Comparison of ENCODE assay signal across 12 cellular contexts in the genomic region with DNA sequence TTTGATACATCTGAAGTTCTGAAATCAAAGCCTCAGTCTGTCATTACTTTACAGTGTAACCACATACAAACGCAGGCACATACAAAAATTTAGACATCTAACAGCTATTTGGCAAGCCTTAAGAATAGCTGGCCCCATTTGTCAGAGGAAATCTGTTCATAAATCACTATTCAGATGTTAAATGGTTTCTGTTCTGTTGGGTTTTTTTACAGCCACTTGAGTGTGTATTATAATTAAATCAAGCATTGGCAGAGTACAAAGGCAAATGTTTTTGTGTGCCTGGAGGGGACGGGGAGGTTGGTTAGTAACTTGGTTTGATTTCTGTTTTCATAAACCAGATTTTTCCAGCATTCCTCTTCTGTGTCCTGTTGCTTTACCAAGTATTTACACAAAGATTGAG. TPM values are rescaled to one million over a fixed set of nuclear protein-coding genes. Genes with fewer than 3 reads are reported as not detected.
DNase-seq lines count a peak whose midpoint lies in the region; ATAC-seq and TF ChIP-seq lines count a peak whose summit lies in the region.
"Had no signal": no experiment of that assay in that cellular context is flagged by ENCODE, and none has a peak within 500 bp of the region (broad histone marks: within the 10 kb centered on the region; RNA-seq: fewer than 3 reads in every experiment).

No MANE protein-coding gene starts in this region.

- H3K9me3 ChIP-seq in SK-N-SH (no peaks in the 10 kb centered on the region), upper lobe of right lung (no peaks in the 10 kb centered on the region)

- peak overlapping the region; percentile 9 to 94; a peak in 3 of 4 replicates for H3K27ac ChIP-seq in SK-N-SH (ENCODE audit: low read depth in 2 of 2, low read length in 1 of 2)
- no peak overlapping the region for H3K27ac ChIP-seq in upper lobe of right lung

- DNase-seq in Ammon's horn (ENCODE audit: low spot score) (peak; percentile 35), NCI-H1105 treated with DMSO at 0.1 percent for 48 hours (lab: John Stamatoyannopoulos, UW) (peak; percentile 42), SK-N-SH (peak; percentile 74), superior temporal gyrus (ENCODE audit: extremely low spot score) (no peak), cortex of kidney (lab: John Stamatoyannopoulos, UW) (no peak), NCI-H187 treated with DMSO at 0.1 percent for 48 hours (lab: John Stamatoyannopoulos, UW) (no peak), upper lobe of right lung (no peak)
- DNase-seq: activated B cell treated with CpG ODN at 0.5 μM for 24 hours; activated naive CD4-positive, alpha-beta T cell treated with Interleukin-2 at 50 U/mL for 16 hours; stimulated activated CD4-positive, alpha-beta T cell treated with anti-CD3 and anti-CD28 coated beads, Interleukin-2, amount 100 ng/mL, for 24 hours; T-helper 1 cell had no signal

- intact Hi-C loops in upper lobe of right lung (cut with DNase I), result no loop called here

- H3F3A ChIP-seq in SK-N-SH (replicated peaks; ENCODE audit: insufficient read depth), result peaks cover 4% of the 10 kb centered on the region

- no peaks in the 10 kb centered on the region for H3K79me2 ChIP-seq in SK-N-SH (ENCODE audit: insufficient read depth)

- peak in 1 of 2 experiments; percentile 90; a peak in 2 of 4 replicates for TF ChIP-seq EP300 in SK-N-SH (IDR thresholded peaks at IDR 0.05; ENCODE audit: borderline replicate concordance in 1 of 2, low read depth in 1 of 2, low read length in 1 of 2)

- CTCF ChIA-PET in SK-N-SH (lab: Yijun Ruan, JAX), result interaction anchor here (1.3 kb wide), 1 partner anchor 9 kb away, joined by 4 read pairs; no protein-coding TSS in a partner anchor

- no peak for ATAC-seq in upper lobe of right lung

- H3K4me1 Mint-ChIP-seq in nephron, result no peaks in the 10 kb centered on the region
- H3K4me1 Mint-ChIP-seq: activated B cell treated with CpG ODN at 0.5 μM for 24 hours had no signal

- no peak overlapping the region for H3K4me3 ChIP-seq in SK-N-SH (ENCODE audit: low read depth in 2 of 2, low read length in 1 of 2)
- no peak overlapping the region for H3K4me3 ChIP-seq in upper lobe of right lung

- H3K4me1 ChIP-seq in SK-N-SH (ENCODE audit: control insufficient read depth in 1 of 2, insufficient read depth in 2 of 2, low read depth in 1 of 2, low read length in 1 of 2) (peaks cover 9 to 16% of the 10 kb centered on the region in 2 experiments; a peak in 3 of 4 replicates), upper lobe of right lung (peaks cover 7% of the 10 kb centered on the region)

- H3K9ac ChIP-seq in SK-N-SH, result no peak overlapping the region

- H3K27ac Mint-ChIP-seq in nephron, result peak overlapping the region; percentile 48 to 72 (median 65)
- H3K27ac Mint-ChIP-seq: activated B cell treated with CpG ODN at 0.5 μM for 24 hours had no signal

- WGBS in SK-N-SH (ENCODE audit: low lambda C conversion rate), result 37% methylated on average over 2 of the region's 2 CpGs

- no peaks in the 10 kb centered on the region for H3K9me2 ChIP-seq in SK-N-SH

- no peak overlapping the region for H3K4me3 Mint-ChIP-seq in nephron
- H3K4me3 Mint-ChIP-seq: activated B cell treated with CpG ODN at 0.5 μM for 24 hours had no signal

- no peak overlapping the region for H2AFZ ChIP-seq in SK-N-SH (ENCODE audit: low read depth)

- no peaks in the 10 kb centered on the region for H3K27me3 ChIP-seq in SK-N-SH (ENCODE audit: insufficient read depth)
- no peaks in the 10 kb centered on the region for H3K27me3 ChIP-seq in upper lobe of right lung

- POLR2A ChIA-PET in SK-N-SH (lab: Yijun Ruan, JAX), result no interaction called here

- no peak for TF ChIP-seq CTCF in SK-N-SH (IDR thresholded peaks at IDR 0.05)
- no peak for TF ChIP-seq CTCF in nephron (IDR thresholded peaks at IDR 0.05; ENCODE audit: unreplicated experiment in 3 of 3)
- no peak for TF ChIP-seq CTCF in upper lobe of right lung (IDR thresholded peaks at IDR 0.05)

- H3K27me3 Mint-ChIP-seq in nephron (ENCODE audit: low read depth), result no peaks in the 10 kb centered on the region
- H3K27me3 Mint-ChIP-seq: activated B cell treated with CpG ODN at 0.5 μM for 24 hours had no signal

- H3K4me2 ChIP-seq in SK-N-SH, result no peak overlapping the region

- H3K36me3 ChIP-seq in SK-N-SH (replicated peaks in 1 of 2; ENCODE audit: control insufficient read depth in 1 of 2, insufficient read depth in 2 of 2, low read length in 1 of 2) (peaks cover 3 to 25% of the 10 kb centered on the region in 2 experiments), upper lobe of right lung (peaks cover 23% of the 10 kb centered on the region)

- no peaks in the 10 kb centered on the region for H4K20me1 ChIP-seq in SK-N-SH (ENCODE audit: insufficient read depth)

- H3K9me3 Mint-ChIP-seq in nephron, result no peaks in the 10 kb centered on the region
- H3K9me3 Mint-ChIP-seq: activated B cell treated with CpG ODN at 0.5 μM for 24 hours had no signal

- TF ChIP-seq RAD21 in SK-N-SH (IDR thresholded peaks at IDR 0.05; ENCODE audit: low read length), result peak; percentile 20; the same call in 1 of the 2 replicates

- H3K36me3 Mint-ChIP-seq in nephron (ENCODE audit: low read depth), result peaks cover 12% of the 10 kb centered on the region

TF ChIP-seq in SK-N-SH, 30 proteins besides CTCF, POLR2A, EP300 and RAD21 (continues in another document):
- TF ChIP-seq SMC3 (IDR thresholded peaks at IDR 0.05; ENCODE audit: low read depth, low read length) (no peak), FOSL2 (IDR thresholded peaks at IDR 0.05; ENCODE audit: borderline replicate concordance, low read depth) (no peak), TAF1 (IDR thresholded peaks at IDR 0.05; ENCODE audit: borderline replicate concordance, low read depth, low read length) (no peak), NFIC (IDR thresholded peaks at IDR 0.05; ENCODE audit: borderline replicate concordance) (no peak), USF2 (IDR thresholded peaks at IDR 0.05; ENCODE audit: borderline replicate concordance, low read depth, low read length) (no peak), ELF1 (IDR thresholded peaks at IDR 0.05) (no peak), RXRA (IDR thresholded peaks at IDR 0.05; ENCODE audit: borderline replicate concordance, low read depth) (no peak), POLR2AphosphoS5 (IDR thresholded peaks at IDR 0.05; ENCODE audit: low read depth, low read length) (no peak), RCOR1 (IDR thresholded peaks at IDR 0.05; ENCODE audit: low read length) (peak; percentile 91), TEAD4 (IDR thresholded peaks at IDR 0.05; ENCODE audit: borderline replicate concordance, insufficient read depth) (no peak), NRF1 (IDR thresholded peaks at IDR 0.05; ENCODE audit: low read depth, low read length) (no peak), CHD2 (IDR thresholded peaks at IDR 0.05; ENCODE audit: low read length, partially characterized antibody) (peak; percentile 69), GATA2 (CRISPR knock-in tag; IDR thresholded peaks at IDR 0.05) (peak; percentile 70), FOXM1 (IDR thresholded peaks at IDR 0.05; ENCODE audit: low read depth) (no peak), SIN3A (IDR thresholded peaks at IDR 0.05; ENCODE audit: borderline replicate concordance, low read depth, low read length) (no peak), FOXJ3 (CRISPR knock-in tag; IDR thresholded peaks at IDR 0.05) (peak; percentile 76; the same call in 1 of the 2 replicates), YY1 (IDR thresholded peaks at IDR 0.05; ENCODE audit: low read depth) (no peak)
- TF ChIP-seq, protein P1, sequence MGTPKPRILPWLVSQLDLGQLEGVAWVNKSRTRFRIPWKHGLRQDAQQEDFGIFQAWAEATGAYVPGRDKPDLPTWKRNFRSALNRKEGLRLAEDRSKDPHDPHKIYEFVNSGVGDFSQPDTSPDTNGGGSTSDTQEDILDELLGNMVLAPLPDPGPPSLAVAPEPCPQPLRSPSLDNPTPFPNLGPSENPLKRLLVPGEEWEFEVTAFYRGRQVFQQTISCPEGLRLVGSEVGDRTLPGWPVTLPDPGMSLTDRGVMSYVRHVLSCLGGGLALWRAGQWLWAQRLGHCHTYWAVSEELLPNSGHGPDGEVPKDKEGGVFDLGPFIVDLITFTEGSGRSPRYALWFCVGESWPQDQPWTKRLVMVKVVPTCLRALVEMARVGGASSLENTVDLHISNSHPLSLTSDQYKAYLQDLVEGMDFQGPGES (IDR thresholded peaks at IDR 0.05; ENCODE audit: low read depth, low read length), result no peak
- TF ChIP-seq, protein P2, sequence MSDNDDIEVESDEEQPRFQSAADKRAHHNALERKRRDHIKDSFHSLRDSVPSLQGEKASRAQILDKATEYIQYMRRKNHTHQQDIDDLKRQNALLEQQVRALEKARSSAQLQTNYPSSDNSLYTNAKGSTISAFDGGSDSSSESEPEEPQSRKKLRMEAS (IDR thresholded peaks at IDR 0.05; ENCODE audit: low read depth), result no peak
- TF ChIP-seq, protein P3, sequence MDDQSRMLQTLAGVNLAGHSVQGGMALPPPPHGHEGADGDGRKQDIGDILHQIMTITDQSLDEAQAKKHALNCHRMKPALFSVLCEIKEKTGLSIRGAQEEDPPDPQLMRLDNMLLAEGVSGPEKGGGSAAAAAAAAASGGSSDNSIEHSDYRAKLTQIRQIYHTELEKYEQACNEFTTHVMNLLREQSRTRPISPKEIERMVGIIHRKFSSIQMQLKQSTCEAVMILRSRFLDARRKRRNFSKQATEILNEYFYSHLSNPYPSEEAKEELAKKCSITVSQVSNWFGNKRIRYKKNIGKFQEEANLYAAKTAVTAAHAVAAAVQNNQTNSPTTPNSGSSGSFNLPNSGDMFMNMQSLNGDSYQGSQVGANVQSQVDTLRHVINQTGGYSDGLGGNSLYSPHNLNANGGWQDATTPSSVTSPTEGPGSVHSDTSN (IDR thresholded peaks at IDR 0.05), result peak; percentile 36; the same call in 1 of the 2 replicates

RNA-seq across cellular contexts. Expression of gene PIGB, which starts 24.1 kb away (rescaled TPM):
- polyA plus RNA-seq in SK-N-SH (2012; rRNA removed), result 6.6 and 10.5 TPM in 2 replicates
- polyA plus RNA-seq in SK-N-SH (2012; cell fraction: cytosol; rRNA removed), result 8.5 and 10.2 TPM in 2 replicates
- 6.3 and 16.1 TPM in 2 replicates for polyA plus RNA-seq in SK-N-SH (2012; cell fraction: nucleus; rRNA removed)
- 8.6 TPM for total RNA-seq in upper lobe of right lung

RNA-seq across cellular contexts. Expression of gene PIGBOS1, which starts 24.2 kb away (rescaled TPM):
- polyA plus RNA-seq in SK-N-SH (2012; rRNA removed), result 18.2 and 23.6 TPM in 2 replicates
- 28.7 and 29.8 TPM in 2 replicates for polyA plus RNA-seq in SK-N-SH (2012; cell fraction: cytosol; rRNA removed)
- 5.1 and 5.6 TPM in 2 replicates for polyA plus RNA-seq in SK-N-SH (2012; cell fraction: nucleus; rRNA removed)
- 12.4 TPM for total RNA-seq in upper lobe of right lung

RNA-seq across cellular contexts. Expression of gene RAB27A, which starts 53.6 kb away (rescaled TPM):
- 9.6 and 11.0 TPM in 2 replicates for polyA plus RNA-seq in SK-N-SH (2012; rRNA removed)
- polyA plus RNA-seq in SK-N-SH (2012; cell fraction: cytosol; rRNA removed), result 16.1 and 17.9 TPM in 2 replicates
- 4.2 and 6.1 TPM in 2 replicates for polyA plus RNA-seq in SK-N-SH (2012; cell fraction: nucleus; rRNA removed)
- total RNA-seq in upper lobe of right lung, result 72.5 TPM

Comparison
In these comparisons a context has a peak if more than half of its experiments do, and no peak if none do; other contexts are left out.
1. DNase-seq: peak in Ammon's horn (single experiment), NCI-H1105 treated with DMSO at 0.1 percent for 48 hours (single experiment) and SK-N-SH (single experiment); none in superior temporal gyrus (single experiment), cortex of kidney (single experiment), NCI-H187 treated with DMSO at 0.1 percent for 48 hours (single experiment) and upper lobe of right lung (single experiment).